ENCODE assay signal across 1 cellular context in genomic region chr16:81431554-81432353, GRCh38.
TF ChIP-seq lines count a peak whose summit lies in the region.

No MANE protein-coding gene starts in this region.

TF ChIP-seq in HepG2, 621 proteins besides CTCF, POLR2A, EP300 and RAD21 (continued from another document and continues in another):
- TF ChIP-seq ZNF576 (CRISPR knock-in tag; IDR thresholded peaks at IDR 0.05), result no peak
- TF ChIP-seq ZNF513 (CRISPR knock-in tag; conservative IDR thresholded peaks at IDR 0.05), result no peak
- peak; percentile 52; the same call in 1 of the 2 replicates for TF ChIP-seq TMF1 (CRISPR knock-in tag; IDR thresholded peaks at IDR 0.05; ENCODE audit: low read depth)
- TF ChIP-seq ATF2 (CRISPR knock-in tag; IDR thresholded peaks at IDR 0.05), result no peak
- TF ChIP-seq ZBTB7B (CRISPR knock-in tag; IDR thresholded peaks at IDR 0.05), result peak; percentile 50; the same call in 1 of the 2 replicates
- TF ChIP-seq ZNF577 (CRISPR knock-in tag; IDR thresholded peaks at IDR 0.05; ENCODE audit: borderline replicate concordance, low read depth), result no peak
- TF ChIP-seq ZNF558 (CRISPR knock-in tag; IDR thresholded peaks at IDR 0.05; ENCODE audit: borderline replicate concordance), result 0 out of 2 replicates have a peak, but pooled peaks have one; percentile 24
- TF ChIP-seq FOXP1 (IDR thresholded peaks at IDR 0.05), result no peak
- TF ChIP-seq FOXP1 (CRISPR knock-in tag; IDR thresholded peaks at IDR 0.05), result no peak
- no peak for TF ChIP-seq ZNF562 (CRISPR knock-in tag; IDR thresholded peaks at IDR 0.05; ENCODE audit: borderline replicate concordance)
- TF ChIP-seq E2F2 (CRISPR knock-in tag; IDR thresholded peaks at IDR 0.05; ENCODE audit: borderline replicate concordance), result no peak; the same call in 1 of the 2 replicates
- peak; percentile 62; the same call in 1 of the 2 replicates for TF ChIP-seq HBP1 (CRISPR knock-in tag; IDR thresholded peaks at IDR 0.05; ENCODE audit: low read depth)
- TF ChIP-seq NR2F2 (IDR thresholded peaks at IDR 0.05; ENCODE audit: borderline replicate concordance, low read depth), result no peak
- TF ChIP-seq ZNF432 (CRISPR knock-in tag; IDR thresholded peaks at IDR 0.05; ENCODE audit: borderline replicate concordance), result no peak
- TF ChIP-seq MNT (IDR thresholded peaks at IDR 0.05), result no peak
- no peak for TF ChIP-seq NFYB (CRISPR knock-in tag; IDR thresholded peaks at IDR 0.05)
- TF ChIP-seq CC2D1A (CRISPR knock-in tag; IDR thresholded peaks at IDR 0.05), result no peak
- peak; percentile 41; the same call in 1 of the 2 replicates for TF ChIP-seq MEF2D (CRISPR knock-in tag; IDR thresholded peaks at IDR 0.05)
- TF ChIP-seq ZNF780A (CRISPR knock-in tag; IDR thresholded peaks at IDR 0.05), result no peak
- TF ChIP-seq ZSCAN5A (CRISPR knock-in tag; IDR thresholded peaks at IDR 0.05; ENCODE audit: borderline replicate concordance), result no peak; the same call in 1 of the 2 replicates
- no peak for TF ChIP-seq ZNF547 (CRISPR knock-in tag; IDR thresholded peaks at IDR 0.05)
- TF ChIP-seq SUZ12 (IDR thresholded peaks at IDR 0.05; ENCODE audit: low read depth, low read length), result no peak
- TF ChIP-seq ISX (CRISPR knock-in tag; conservative IDR thresholded peaks at IDR 0.05), result 0 out of 2 replicates have a peak, but pooled peaks have one; percentile 11
- no peak for TF ChIP-seq ZNF501 (CRISPR knock-in tag; IDR thresholded peaks at IDR 0.05)
- 0 out of 2 replicates have a peak, but pooled peaks have one; percentile 15 for TF ChIP-seq BRF2 (CRISPR knock-in tag; IDR thresholded peaks at IDR 0.05)
- 0 out of 2 replicates have a peak, but pooled peaks have one; percentile 35 for TF ChIP-seq ZNF335 (CRISPR knock-in tag; IDR thresholded peaks at IDR 0.05)
- peak; percentile 66 for TF ChIP-seq MXD1 (CRISPR knock-in tag; IDR thresholded peaks at IDR 0.05)
- no peak for TF ChIP-seq CCAR2 (optimal IDR thresholded peaks at IDR 0.05; ENCODE audit: low read depth, low read length)
- TF ChIP-seq NPAS2 (CRISPR knock-in tag; IDR thresholded peaks at IDR 0.05; ENCODE audit: borderline replicate concordance), result no peak
- TF ChIP-seq RELA (CRISPR knock-in tag; IDR thresholded peaks at IDR 0.05), result no peak
- TF ChIP-seq ZNF678 (CRISPR knock-in tag; IDR thresholded peaks at IDR 0.05), result peak; percentile 59; the same call in 1 of the 2 replicates
- TF ChIP-seq ZNF841 (CRISPR knock-in tag; IDR thresholded peaks at IDR 0.05; ENCODE audit: borderline replicate concordance), result no peak
- peak; percentile 67 for TF ChIP-seq NCOR1 (IDR thresholded peaks at IDR 0.05; ENCODE audit: borderline replicate concordance, low read length)
- TF ChIP-seq MED8 (CRISPR knock-in tag; IDR thresholded peaks at IDR 0.05; ENCODE audit: insufficient replicate concordance), result peak; percentile 28
- TF ChIP-seq HMGA1 (CRISPR knock-in tag; conservative IDR thresholded peaks at IDR 0.05), result no peak
- no peak for TF ChIP-seq ETS1 (CRISPR knock-in tag; IDR thresholded peaks at IDR 0.05)
- 0 out of 2 replicates have a peak, but pooled peaks have one; percentile 4 for TF ChIP-seq TBX3 (IDR thresholded peaks at IDR 0.05; ENCODE audit: borderline replicate concordance)
- peak; percentile 57; the same call in 1 of the 2 replicates for TF ChIP-seq SAP130 (CRISPR knock-in tag; IDR thresholded peaks at IDR 0.05; ENCODE audit: low read depth)
- no peak for TF ChIP-seq ZEB1 (IDR thresholded peaks at IDR 0.05; ENCODE audit: insufficient replicate concordance, low read depth)
- no peak for TF ChIP-seq ZSCAN30 (CRISPR knock-in tag; IDR thresholded peaks at IDR 0.05)
- TF ChIP-seq DR1 (CRISPR knock-in tag; IDR thresholded peaks at IDR 0.05), result no peak
- no peak for TF ChIP-seq SRY (CRISPR knock-in tag; IDR thresholded peaks at IDR 0.05)
- no peak for TF ChIP-seq E2F1 (CRISPR knock-in tag; IDR thresholded peaks at IDR 0.05)
- no peak for TF ChIP-seq BATF2 (CRISPR knock-in tag; IDR thresholded peaks at IDR 0.05)
- no peak; the same call in none of the 2 replicates for TF ChIP-seq MED1 (CRISPR knock-in tag; IDR thresholded peaks at IDR 0.05)
- TF ChIP-seq ELF1 (CRISPR knock-in tag; IDR thresholded peaks at IDR 0.05), result no peak
- TF ChIP-seq ZNF549 (CRISPR knock-in tag; IDR thresholded peaks at IDR 0.05), result 0 out of 2 replicates have a peak, but pooled peaks have one; percentile 39
- TF ChIP-seq CREB3 (CRISPR knock-in tag; IDR thresholded peaks at IDR 0.05), result no peak
